ENCODE assay signal across 17 cellular contexts in genomic region chr12:25280082-25280481, GRCh38. TPM values are rescaled to one million over a fixed set of nuclear protein-coding genes. Genes with fewer than 3 reads are reported as not detected.
DNase-seq lines count a peak whose midpoint lies in the region; ATAC-seq and TF ChIP-seq lines count a peak whose summit lies in the region.
"Had no signal": no experiment of that assay in that cellular context is flagged by ENCODE, and none has a peak within 500 bp of the region (broad histone marks: within the 10 kb centered on the region; RNA-seq: fewer than 3 reads in every experiment).

No MANE protein-coding gene starts in this region.

- ATAC-seq in GM21717 (IDR thresholded peaks at IDR 0.05; ENCODE audit: unreplicated experiment), result no peak

- no peak for TF ChIP-seq POLR2A in suprapubic skin (IDR thresholded peaks at IDR 0.05)

- no peaks in the 10 kb centered on the region for H3K9me3 ChIP-seq in Loucy (ENCODE audit: insufficient read depth, low read depth, low read length)
- H3K9me3 ChIP-seq in suprapubic skin, result no peaks in the 10 kb centered on the region
- H3K9me3 ChIP-seq: Peyer's patch had no signal

- H3K9ac ChIP-seq in Loucy (ENCODE audit: low read depth, low read length, poor library complexity, severe bottlenecking), result no peak overlapping the region

- H3K4me2 ChIP-seq in Loucy (ENCODE audit: low read depth, low read length, poor library complexity, severe bottlenecking), result peak overlapping the region; percentile 56

- peaks cover 27% of the 10 kb centered on the region for H3K4me1 ChIP-seq in Loucy (ENCODE audit: insufficient read depth, low read length, poor library complexity, severe bottlenecking)
- H3K4me1 ChIP-seq in suprapubic skin, result no peaks in the 10 kb centered on the region
- H3K4me1 ChIP-seq: Peyer's patch had no signal

- no peaks in the 10 kb centered on the region for H3K9me2 ChIP-seq in Loucy (replicated peaks; ENCODE audit: low read depth, low read length)

- TF ChIP-seq EP300 in suprapubic skin (IDR thresholded peaks at IDR 0.05), result no peak

- peak overlapping the region; percentile 37 for H3K4me3 Mint-ChIP-seq in activated naive CD4-positive, alpha-beta T cell treated with anti-CD3 and anti-CD28 coated beads, Interleukin-2, amount 50 U/mL, for 24 hours
- no peak overlapping the region for H3K4me3 Mint-ChIP-seq in activated naive CD8-positive, alpha-beta T cell treated with anti-CD3 and anti-CD28 coated beads for 36 hours
- H3K4me3 Mint-ChIP-seq: B cell, IgD-negative memory B cell had no signal

- H4K20me1 ChIP-seq in Loucy (ENCODE audit: insufficient read depth, low read length, poor library complexity, severe bottlenecking), result no peaks in the 10 kb centered on the region

- H2AFZ ChIP-seq in Loucy (ENCODE audit: low read length), result peak overlapping the region; percentile 85

- no peak overlapping the region for H3K27ac ChIP-seq in suprapubic skin
- H3K27ac ChIP-seq: Peyer's patch had no signal

- no peaks in the 10 kb centered on the region for H3K27me3 ChIP-seq in Loucy (ENCODE audit: insufficient read depth, low read length, poor library complexity, severe bottlenecking)
- no peaks in the 10 kb centered on the region for H3K27me3 ChIP-seq in suprapubic skin
- H3K27me3 ChIP-seq: Peyer's patch had no signal

- H3K4me3 ChIP-seq in Loucy (ENCODE audit: low read length, poor library complexity, severe bottlenecking), result peak overlapping the region; percentile 39
- no peak overlapping the region for H3K4me3 ChIP-seq in suprapubic skin
- H3K4me3 ChIP-seq: Peyer's patch had no signal

- DNase-seq in activated naive CD4-positive, alpha-beta T cell (lab: John Stamatoyannopoulos, UW), result no peak
- no peak for DNase-seq in activated naive CD8-positive, alpha-beta T cell treated with anti-CD3 and anti-CD28 coated beads for 36 hours
- DNase-seq in RKO (ENCODE audit: low spot score) (no peak), suprapubic skin (ENCODE audit: low spot score in 2 of 2) (no peak)
- DNase-seq: COR-L47, DMS153, HCEC 1CT, NCI-H1436, NCI-H2081, NCI-H510A treated with DMSO at 0.1 percent for 48 hours, Peyer's patch, SHP77 had no signal

- H3K27ac Mint-ChIP-seq in activated naive CD4-positive, alpha-beta T cell treated with anti-CD3 and anti-CD28 coated beads, Interleukin-2, amount 50 U/mL, for 24 hours, result peak overlapping the region; percentile 92
- H3K27ac Mint-ChIP-seq in activated naive CD8-positive, alpha-beta T cell treated with anti-CD3 and anti-CD28 coated beads for 36 hours, result peak overlapping the region; percentile 77
- H3K27ac Mint-ChIP-seq: B cell, IgD-negative memory B cell had no signal

- no peaks in the 10 kb centered on the region for H3K27me3 Mint-ChIP-seq in activated naive CD4-positive, alpha-beta T cell treated with anti-CD3 and anti-CD28 coated beads, Interleukin-2, amount 50 U/mL, for 24 hours
- no peaks in the 10 kb centered on the region for H3K27me3 Mint-ChIP-seq in activated naive CD8-positive, alpha-beta T cell treated with anti-CD3 and anti-CD28 coated beads for 36 hours
- H3K27me3 Mint-ChIP-seq: B cell had no signal

- H3F3A ChIP-seq in Loucy (ENCODE audit: low read depth), result no peaks in the 10 kb centered on the region

- no peaks in the 10 kb centered on the region for H3K36me3 Mint-ChIP-seq in activated naive CD4-positive, alpha-beta T cell treated with anti-CD3 and anti-CD28 coated beads, Interleukin-2, amount 50 U/mL, for 24 hours
- no peaks in the 10 kb centered on the region for H3K36me3 Mint-ChIP-seq in activated naive CD8-positive, alpha-beta T cell treated with anti-CD3 and anti-CD28 coated beads for 36 hours

- TF ChIP-seq CTCF in Loucy (conservative IDR thresholded peaks at IDR 0.05; ENCODE audit: low read length), result no peak
- no peak for TF ChIP-seq CTCF in suprapubic skin (IDR thresholded peaks at IDR 0.05)

- peaks cover 56% of the 10 kb centered on the region for H3K4me1 Mint-ChIP-seq in activated naive CD4-positive, alpha-beta T cell treated with anti-CD3 and anti-CD28 coated beads, Interleukin-2, amount 50 U/mL, for 24 hours
- peaks cover 36% of the 10 kb centered on the region for H3K4me1 Mint-ChIP-seq in activated naive CD8-positive, alpha-beta T cell treated with anti-CD3 and anti-CD28 coated beads for 36 hours

- no peaks in the 10 kb centered on the region for H3K9me3 Mint-ChIP-seq in activated naive CD4-positive, alpha-beta T cell treated with anti-CD3 and anti-CD28 coated beads, Interleukin-2, amount 50 U/mL, for 24 hours
- peaks cover 2% of the 10 kb centered on the region for H3K9me3 Mint-ChIP-seq in activated naive CD8-positive, alpha-beta T cell treated with anti-CD3 and anti-CD28 coated beads for 36 hours
- H3K9me3 Mint-ChIP-seq: IgD-negative memory B cell had no signal

- no peaks in the 10 kb centered on the region for H3K79me2 ChIP-seq in Loucy (ENCODE audit: insufficient read depth, low read length)

- H3K36me3 ChIP-seq in Loucy (ENCODE audit: insufficient read depth, low read length), result no peaks in the 10 kb centered on the region
- no peaks in the 10 kb centered on the region for H3K36me3 ChIP-seq in suprapubic skin
- H3K36me3 ChIP-seq: Peyer's patch had no signal

RNA-seq across cellular contexts. Expression of gene KRAS, which starts 29.4 kb away (rescaled TPM):
- total RNA-seq in activated naive CD8-positive, alpha-beta T cell treated with anti-CD3 and anti-CD28 coated beads for 36 hours, result 10 to 100 TPM; 26.7 to 27.9 TPM
- 10 to 100 TPM; 14.9 to 26.8 (median 19.2) TPM for total RNA-seq in suprapubic skin
